8 cellular contexts compared by ENCODE assay signal in the genomic region with DNA sequence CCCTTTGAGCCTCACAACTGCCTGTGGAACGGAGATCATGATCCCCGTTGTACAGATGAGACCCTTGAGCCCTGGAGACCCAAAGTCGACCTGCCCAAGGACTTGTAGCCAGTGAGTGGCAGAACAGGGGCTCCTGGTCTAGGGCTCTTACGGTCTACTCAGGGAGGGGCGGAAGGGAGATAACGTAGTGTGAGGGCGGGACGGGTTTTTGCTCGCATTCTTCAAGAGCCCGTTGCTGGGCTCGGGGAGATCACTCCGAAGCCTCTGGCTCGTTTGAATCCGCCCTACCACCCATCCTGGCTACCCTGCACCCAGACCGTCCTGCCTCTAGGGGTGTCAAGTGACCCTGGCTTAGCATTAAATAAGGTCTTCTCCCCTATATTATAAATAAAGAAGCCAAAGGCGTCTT. TPM values are rescaled to one million over a fixed set of nuclear protein-coding genes. Genes with fewer than 3 reads are reported as not detected.
DNase-seq lines count a peak whose midpoint lies in the region; ATAC-seq, FAIRE-seq and TF ChIP-seq lines count a peak whose summit lies in the region.

No MANE protein-coding gene starts in this region.

- POLR2A ChIA-PET in A549 (lab: Yijun Ruan, JAX): interaction anchor here (0.6 kb wide), 1 partner anchor 30 kb away, joined by 3 read pairs; no protein-coding TSS in a partner anchor

- TF ChIP-seq CTCF in A549 (IDR thresholded peaks at IDR 0.05): no peak
- peak; percentile 30 for TF ChIP-seq CTCF in GM12864 (IDR thresholded peaks at IDR 0.05; ENCODE audit: low read depth, low read length, missing control alignments)
- TF ChIP-seq CTCF in psoas muscle (IDR thresholded peaks at IDR 0.05): peak; percentile 19

- H3K27ac ChIP-seq in A549 (peak overlapping the region; percentile 68 to 88), adipose tissue (ENCODE audit: low read depth, low read length) (peak overlapping the region; percentile 4), psoas muscle (peak overlapping the region; percentile 96)

- H3K4me2 ChIP-seq in A549: peak overlapping the region; percentile 88

- TF ChIP-seq POLR2A in A549 (IDR thresholded peaks at IDR 0.05; ENCODE audit: low read length) (no peak), GM12891 (IDR thresholded peaks at IDR 0.05; ENCODE audit: low read depth, low read length) (no peak)

- H3K4me3 ChIP-seq in A549: peak overlapping the region; percentile 82
- H3K4me3 ChIP-seq in GM12864 (ENCODE audit: low read depth, low read length): peak overlapping the region; percentile 76
- H3K4me3 ChIP-seq in psoas muscle: peak overlapping the region; percentile 97

- H3K9me3 ChIP-seq in A549: no peaks in the 10 kb centered on the region
- H3K9me3 ChIP-seq in psoas muscle: no peaks in the 10 kb centered on the region

- no peak for TF ChIP-seq EP300 in A549 (IDR thresholded peaks at IDR 0.05)

- H3K4me1 ChIP-seq in A549 (peaks cover 19% of the 10 kb centered on the region), psoas muscle (peaks cover 54% of the 10 kb centered on the region)

- CTCF ChIA-PET in A549 (lab: Yijun Ruan, JAX): interaction anchor here (0.6 kb wide), 1 partner anchor 9 kb away, joined by 3 read pairs; no protein-coding TSS in a partner anchor

- no peaks in the 10 kb centered on the region for H3K36me3 ChIP-seq in psoas muscle (ENCODE audit: insufficient read depth in 1 of 2, low read depth in 1 of 2)

- FAIRE-seq in A549 (lab: Jason Lieb, UNC) (no peak), GM12891 (lab: Jason Lieb, UNC) (no peak)

- H3K27me3 ChIP-seq in psoas muscle (ENCODE audit: insufficient read depth in 3 of 3, low read length in 2 of 3): no peaks in the 10 kb centered on the region

- TF ChIP-seq RAD21 in A549 (conservative IDR thresholded peaks at IDR 0.05 in 1 of 2, IDR thresholded peaks at IDR 0.05 in 1 of 2): no peak

- peak; percentile 42 to 56 for DNase-seq in A549 (ENCODE audit: low read depth in 1 of 2, low spot score in 1 of 2)
- DNase-seq in GM12864 (ENCODE audit: low read depth): no peak
- peak; percentile 68 for DNase-seq in RKO (ENCODE audit: low spot score)
- peak; percentile 43 for DNase-seq in left ventricle myocardium superior
- peak; percentile 47 to 66 for DNase-seq in psoas muscle
- DNase-seq in GM12891 (ENCODE audit: insufficient read length, low spot score): no peak

- 3% methylated on average over 13 of the region's 16 CpGs for WGBS in A549 (ENCODE audit: missing lambda C conversion rate)
- 0 to 1% (median 0%) methylated on average over 16 of the region's 16 CpGs for WGBS in adipose tissue, 3 donors
- WGBS in psoas muscle, 3 donors: 1% methylated on average over 13 to 16 of the region's 16 CpGs

- ATAC-seq in A549: peak; percentile 68 to 70
- ATAC-seq in HG03135 (IDR thresholded peaks at IDR 0.05; ENCODE audit: unreplicated experiment): peak; percentile 21
- ATAC-seq in left ventricle myocardium superior: peak; percentile 28
- peak; percentile 18 to 45 (median 21) for ATAC-seq in psoas muscle

- intact Hi-C loops in left ventricle myocardium superior (cut with micrococcal nuclease) (no loop called here), psoas muscle (cut with DNase I) (no loop called here)

TF ChIP-seq in A549, 52 proteins besides CTCF, POLR2A, EP300 and RAD21:
- no peak for TF ChIP-seq TP53 (CRISPR knock-in tag; IDR thresholded peaks at IDR 0.05)
- TF ChIP-seq PHF8 (IDR thresholded peaks at IDR 0.05; ENCODE audit: borderline replicate concordance, low read depth): no peak
- no peak for TF ChIP-seq GATA3 (IDR thresholded peaks at IDR 0.05; ENCODE audit: borderline replicate concordance)
TF ChIP-seq in A549: peak in this region for 0.

TF ChIP-seq in GM12891, 5 proteins besides CTCF, POLR2A, EP300 and RAD21:
- TF ChIP-seq PAX5 (IDR thresholded peaks at IDR 0.05; ENCODE audit: insufficient read depth, low read length, severe bottlenecking) (no peak), TAF1 (IDR thresholded peaks at IDR 0.05; ENCODE audit: low read depth, low read length) (no peak), POU2F2 (IDR thresholded peaks at IDR 0.05; ENCODE audit: low read depth, low read length) (no peak), SPI1 (IDR thresholded peaks at IDR 0.05; ENCODE audit: low read depth, low read length) (no peak), POLR2AphosphoS5 (IDR thresholded peaks at IDR 0.05; ENCODE audit: low read depth, low read length) (no peak)

RNA-seq across cellular contexts. Expression of a gene that starts 0.6 kb away (rescaled TPM):
- polyA plus RNA-seq in A549 (2011; rRNA removed) (4.1 and 4.9 TPM in 2 replicates), A549 (2017; fragmentation: RNase III; extraction: RNeasy Plus Mini Kit Qiagen cat#74134 plus additional on column Dnase treatment) (2.9 to 4.0 TPM (median 3.2 TPM) in 3 replicates), adipose tissue (10 to 100 TPM; 14.8 to 60.8 (median 16.2) TPM), psoas muscle (10 to 100 TPM; 15.4 to 30.7 (median 20.8) TPM)
- 2.3 and 3.2 TPM in 2 replicates for polyA plus RNA-seq in A549 (2012; cell fraction: cytosol; rRNA removed)
- 10.4 and 10.6 TPM in 2 replicates for polyA plus RNA-seq in A549 (2012; cell fraction: nucleus; rRNA removed)
- 12.8 and 13.8 TPM in 2 replicates for polyA minus RNA-seq in A549 (2011; rRNA and poly(A)+ RNA removed)
- total RNA-seq in left ventricle myocardium superior (90.1 TPM), psoas muscle (10 to 100 TPM; 28.7 to 64.5 (median 45.5) TPM)
- polyA plus RNA-seq in GM12891 (2012; ENCODE audit: low read depth, missing spikeins): 5.2 TPM

RNA-seq across cellular contexts. Expression of a gene that starts 37.5 kb away (rescaled TPM):
- polyA plus RNA-seq in A549 (2011; rRNA removed) (2.6 and 2.7 TPM in 2 replicates), A549 (2017; fragmentation: RNase III; extraction: RNeasy Plus Mini Kit Qiagen cat#74134 plus additional on column Dnase treatment) (5.4 to 5.8 TPM (median 5.7 TPM) in 3 replicates), adipose tissue (10 to 100 TPM in 1 of 3 donors, 1 to 10 TPM in 2; 3.4 to 36.6 (median 3.6) TPM), psoas muscle (under 1 TPM; 0.53 to 1.00 (median 0.82) TPM)
- polyA plus RNA-seq in A549 (2012; cell fraction: cytosol; rRNA removed): 4.6 and 6.8 TPM in 2 replicates
- 7.0 and 12.5 TPM in 2 replicates for polyA plus RNA-seq in A549 (2012; cell fraction: nucleus; rRNA removed)
- polyA minus RNA-seq in A549 (2011; rRNA and poly(A)+ RNA removed): 5.4 and 6.4 TPM in 2 replicates
- total RNA-seq in left ventricle myocardium superior (4.4 TPM), psoas muscle (1 to 10 TPM; 1.3 to 2.6 (median 2.0) TPM)
- 0.26 TPM for polyA plus RNA-seq in GM12891 (2012; ENCODE audit: low read depth, missing spikeins)

RNA-seq across cellular contexts. Expression of a gene that starts 43.0 kb away (rescaled TPM):
- polyA plus RNA-seq in A549 (2011; rRNA removed) (3.3 and 7.8 TPM in 2 replicates), A549 (2017; fragmentation: RNase III; extraction: RNeasy Plus Mini Kit Qiagen cat#74134 plus additional on column Dnase treatment) (13.0 to 14.5 TPM (median 14.0 TPM) in 3 replicates), adipose tissue (10 to 100 TPM; 10.4 to 52.0 (median 15.4) TPM), psoas muscle (10 to 100 TPM in 2 of 3 donors, 1 to 10 TPM in 1; 6.7 to 11.8 (median 10.1) TPM)
- 7.7 and 14.0 TPM in 2 replicates for polyA plus RNA-seq in A549 (2012; cell fraction: cytosol; rRNA removed)
- 14.0 and 16.6 TPM in 2 replicates for polyA plus RNA-seq in A549 (2012; cell fraction: nucleus; rRNA removed)
- polyA minus RNA-seq in A549 (2011; rRNA and poly(A)+ RNA removed): 9.4 and 13.7 TPM in 2 replicates
- total RNA-seq in left ventricle myocardium superior (5.1 TPM), psoas muscle (1 to 10 TPM; 5.3 to 8.7 (median 6.9) TPM)
- 4.0 TPM for polyA plus RNA-seq in GM12891 (2012; ENCODE audit: low read depth, missing spikeins)

RNA-seq across cellular contexts. Expression of a gene that starts 59.2 kb away (rescaled TPM):
- polyA plus RNA-seq in A549 (2011; rRNA removed) (0.17 TPM in 1 of 2 replicates, not detected in the other), A549 (2017; fragmentation: RNase III; extraction: RNeasy Plus Mini Kit Qiagen cat#74134 plus additional on column Dnase treatment) (0.18 to 0.22 TPM (median 0.21 TPM) in 3 replicates), adipose tissue (under 1 TPM in 1 of 3 donors, not detected in 2; 0.10 TPM), psoas muscle (under 1 TPM in 1 of 3 donors, not detected in 2; 0.14 TPM)
- polyA plus RNA-seq in A549 (2012; cell fraction: cytosol; rRNA removed): 0.13 and 0.18 TPM in 2 replicates
- 1.7 and 2.0 TPM in 2 replicates for polyA plus RNA-seq in A549 (2012; cell fraction: nucleus; rRNA removed)
- 1.1 and 2.7 TPM in 2 replicates for polyA minus RNA-seq in A549 (2011; rRNA and poly(A)+ RNA removed)
- total RNA-seq in left ventricle myocardium superior (0.52 TPM), psoas muscle (under 1 TPM in 2 of 4 donors, not detected in 2; 0.37 to 0.56 TPM)
- polyA plus RNA-seq in GM12891 (2012; ENCODE audit: low read depth, missing spikeins): not detected

Comparison
In these comparisons a context has a peak if more than half of its experiments do, and no peak if none do; other contexts are left out.
1. DNase-seq: peak in A549 (2 of 2), RKO (single experiment), left ventricle myocardium superior (single experiment) and psoas muscle (2 of 2); none in GM12864 (single experiment) and GM12891 (single experiment).
2. H3K27ac ChIP-seq: peak in every context shown above with its lines; median percentile 96 in psoas muscle; 78 in A549; 4 in adipose tissue.
3. Peak in every context shown above with its lines, with median percentiles within 50 percentile points of each other: ATAC-seq and H3K4me3 ChIP-seq.